1 cellular context compared by ENCODE assay signal in genomic region chr18:6624271-6624670, GRCh38.
TF ChIP-seq lines count a peak whose summit lies in the region.

No MANE protein-coding gene starts in this region.

TF ChIP-seq in GM23338, 12 proteins besides CTCF, POLR2A, EP300 and RAD21 (continued from another document):
- no peak for TF ChIP-seq ZNF462 (CRISPR knock-in tag; IDR thresholded peaks at IDR 0.05)
